ENCODE assay signal across 10 cellular contexts in genomic region chr12:34396861-34397590, GRCh38.
DNase-seq lines count a peak whose midpoint lies in the region; ATAC-seq and TF ChIP-seq lines count a peak whose summit lies in the region.
"Had no signal": no experiment of that assay in that cellular context is flagged by ENCODE, and none has a peak within 500 bp of the region (broad histone marks: within the 10 kb centered on the region; RNA-seq: fewer than 3 reads in every experiment).

No MANE protein-coding gene starts in this region.

- POLR2A ChIA-PET in PC-3 (lab: Charles Lee; ENCODE audit: unreplicated experiment) = no interaction called here

- H3K4me2 ChIP-seq in hepatocyte (no peak overlapping the region), PC-3 (ENCODE audit: low read length) (no peak overlapping the region)

- H3K9me3 Mint-ChIP-seq in glutamatergic neuron (ENCODE audit: unreplicated experiment) = peaks cover 1% of the 10 kb centered on the region

- TF ChIP-seq EP300 in ovary (IDR thresholded peaks at IDR 0.05) = no peak

- no peaks in the 10 kb centered on the region for H3K79me2 ChIP-seq in hepatocyte
- no peaks in the 10 kb centered on the region for H3K79me2 ChIP-seq in PC-3 (ENCODE audit: low read length)

- H3K9me3 ChIP-seq in ovary = peaks cover 0 to 11% of the 10 kb centered on the region in 2 donors
- no peaks in the 10 kb centered on the region for H3K9me3 ChIP-seq in hepatocyte (ENCODE audit: low read depth)
- H3K9me3 ChIP-seq in PC-3 (ENCODE audit: low read length) = no peaks in the 10 kb centered on the region

- H3K9ac ChIP-seq in PC-3 (ENCODE audit: low read length) = no peak overlapping the region

- no peaks in the 10 kb centered on the region for H3K4me1 Mint-ChIP-seq in glutamatergic neuron (ENCODE audit: low read depth, unreplicated experiment)

- BruUV-seq in PC-3 (replicated peaks; lab: Mats Ljungman, UMichigan) = no TSS peak

- TF ChIP-seq POLR2A in ovary (IDR thresholded peaks at IDR 0.05) = no peak

- peak; percentile 1 for DNase-seq in Ammon's horn (ENCODE audit: low spot score)
- DNase-seq in HuH-7 (ENCODE audit: low spot score) = peak; percentile 0
- DNase-seq in glutamatergic neuron = peak; percentile 2
- DNase-seq in ovary = peak in 3 of 5 donors; percentile 2 to 5 (median 3)
- DNase-seq in hepatocyte (ENCODE audit: low spot score) = no peak
- DNase-seq in PC-3 = no peak
- DNase-seq: MV-4-11 had no signal

- CTCF ChIA-PET in PC-3 (lab: Charles Lee) = no interaction called here

- H3F3A ChIP-seq in PC-3 (ENCODE audit: low read length, unreplicated experiment) = no peaks in the 10 kb centered on the region

- WGBS in ovary, 3 donors = 57 to 68% (median 60%) methylated on average over 20 of the region's 20 CpGs
- WGBS in hepatocyte (ENCODE audit: low lambda C conversion rate, missing lambda C conversion rate) = 60% methylated on average over 20 of the region's 20 CpGs

- intact Hi-C loops in ovary (cut with DNase I) = no loop called here
- intact Hi-C loops in PC-3 (cut with micrococcal nuclease) = no loop called here

- no peaks in the 10 kb centered on the region for H4K20me1 ChIP-seq in hepatocyte (ENCODE audit: insufficient read depth, poor library complexity, severe bottlenecking)
- no peaks in the 10 kb centered on the region for H4K20me1 ChIP-seq in PC-3 (ENCODE audit: low read length)

- no peaks in the 10 kb centered on the region for H3K36me3 Mint-ChIP-seq in glutamatergic neuron (ENCODE audit: unreplicated experiment)

- H3K27ac ChIP-seq in ovary (no peak overlapping the region), hepatocyte (no peak overlapping the region), PC-3 (ENCODE audit: low read length) (no peak overlapping the region)
- H3K27ac ChIP-seq: C4-2B had no signal

- H3K27ac Mint-ChIP-seq in glutamatergic neuron (ENCODE audit: unreplicated experiment) = no peak overlapping the region

- no peaks in the 10 kb centered on the region for H3K27me3 ChIP-seq in ovary
- H3K27me3 ChIP-seq in hepatocyte = no peaks in the 10 kb centered on the region
- H3K27me3 ChIP-seq in PC-3 (ENCODE audit: low read length) = peaks cover 75% of the 10 kb centered on the region

- no peaks in the 10 kb centered on the region for H3K27me3 Mint-ChIP-seq in glutamatergic neuron (ENCODE audit: unreplicated experiment)

- no peak overlapping the region for H3K4me3 Mint-ChIP-seq in glutamatergic neuron (ENCODE audit: unreplicated experiment)

- H3K4me3 ChIP-seq in ovary = no peak overlapping the region
- H3K4me3 ChIP-seq in hepatocyte = no peak overlapping the region
- no peak overlapping the region for H3K4me3 ChIP-seq in PC-3 (ENCODE audit: low read length)

- H3K4me1 ChIP-seq in ovary (ENCODE audit: insufficient read depth) (no peaks in the 10 kb centered on the region), hepatocyte (ENCODE audit: insufficient read depth) (no peaks in the 10 kb centered on the region), PC-3 (ENCODE audit: insufficient read depth, low read length) (no peaks in the 10 kb centered on the region)

- no peak for ATAC-seq in PC-3
- no peak for ATAC-seq in HG03039 (IDR thresholded peaks at IDR 0.05; ENCODE audit: unreplicated experiment)
- no peak for ATAC-seq in HG02981 (IDR thresholded peaks at IDR 0.05; ENCODE audit: unreplicated experiment)

- TF ChIP-seq CTCF in glutamatergic neuron (IDR thresholded peaks at IDR 0.05; ENCODE audit: partially characterized antibody, unreplicated experiment) (no peak), ovary (IDR thresholded peaks at IDR 0.05) (no peak), hepatocyte (IDR thresholded peaks at IDR 0.05; ENCODE audit: poor library complexity) (no peak), PC-3 (conservative IDR thresholded peaks at IDR 0.05; ENCODE audit: low read depth, low read length) (no peak)

- H3K36me3 ChIP-seq in ovary (no peaks in the 10 kb centered on the region), hepatocyte (replicated peaks; ENCODE audit: insufficient read depth, low read depth) (no peaks in the 10 kb centered on the region), PC-3 (ENCODE audit: low read depth, low read length) (no peaks in the 10 kb centered on the region)

- H3K9me2 ChIP-seq in hepatocyte (replicated peaks; ENCODE audit: insufficient read depth) (no peaks in the 10 kb centered on the region), PC-3 (replicated peaks; ENCODE audit: low read length) (no peaks in the 10 kb centered on the region)

- H2AFZ ChIP-seq in hepatocyte (no peak overlapping the region), PC-3 (ENCODE audit: low read length) (no peak overlapping the region)

Comparison
In these comparisons a context has a peak if more than half of its experiments do, and no peak if none do; other contexts are left out.
1. DNase-seq: peak in Ammon's horn (single experiment), HuH-7 (single experiment), glutamatergic neuron (single experiment) and ovary (3 of 5); none in hepatocyte (single experiment) and PC-3 (single experiment).